Comparison of ENCODE assay signal across 17 cellular contexts in the genomic region with DNA sequence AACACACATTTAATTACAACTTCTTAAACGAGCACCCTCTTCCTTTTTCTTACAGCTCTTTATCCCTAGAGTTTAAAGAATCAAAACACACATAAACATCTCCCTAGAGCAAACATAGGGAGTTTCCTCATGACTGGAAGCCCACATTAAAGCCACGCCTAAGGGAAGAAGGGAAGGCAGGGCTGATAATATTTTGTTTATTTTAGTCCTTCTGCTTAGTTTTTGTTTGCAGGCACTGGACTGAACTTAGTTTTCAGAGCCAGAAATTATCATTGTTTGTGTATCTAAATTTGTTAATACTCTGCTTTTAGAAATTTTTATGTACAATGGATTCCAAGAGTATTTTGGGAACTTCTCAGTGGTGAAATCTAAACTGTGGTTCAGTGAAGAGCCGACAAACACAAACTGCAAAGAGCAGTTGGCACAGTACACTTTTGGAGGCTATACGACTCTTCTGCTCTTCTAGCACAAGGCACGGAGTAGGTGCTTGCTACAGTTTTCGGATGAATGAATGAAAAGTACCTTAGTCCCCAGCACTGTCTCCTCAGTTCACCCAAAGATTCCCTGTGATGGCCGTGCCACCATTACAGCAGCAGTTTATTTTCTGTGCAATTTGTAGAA. TPM values are rescaled to one million over a fixed set of nuclear protein-coding genes. Genes with fewer than 3 reads are reported as not detected.
DNase-seq lines count a peak whose midpoint lies in the region; ATAC-seq and TF ChIP-seq lines count a peak whose summit lies in the region.
"Had no signal": no experiment of that assay in that cellular context is flagged by ENCODE, and none has a peak within 500 bp of the region (broad histone marks: within the 10 kb centered on the region; RNA-seq: fewer than 3 reads in every experiment).

No MANE protein-coding gene starts in this region.

- 100% methylated on average over 1 of the region's 7 CpGs; no CpG with 5 or more reads in 1 of the 2 experiments for WGBS in IMR-90 (ENCODE audit: extremely low coverage in 2 of 2, insufficient read length in 1 of 2), 2 experiments
- WGBS in H9 (ENCODE audit: extremely low coverage, insufficient read length, low lambda C conversion rate) = 100% methylated on average over 1 of the region's 7 CpGs

- no peak for TF ChIP-seq CTCF in 22Rv1 (IDR thresholded peaks at IDR 0.05)
- TF ChIP-seq CTCF in IMR-90 (conservative IDR thresholded peaks at IDR 0.05; ENCODE audit: low read depth, low read length) = no peak
- no peak for TF ChIP-seq CTCF in H9 (conservative IDR thresholded peaks at IDR 0.05)

- H3K4me3 Mint-ChIP-seq in H9 = no peak overlapping the region
- H3K4me3 Mint-ChIP-seq: central memory CD8-positive, alpha-beta T cell; IgD-negative memory B cell; memory B cell had no signal

- DNase-seq in IMR-90 = peak; percentile 62
- peak; percentile 15 for DNase-seq in astrocyte of the hippocampus (ENCODE audit: low read depth, low spot score)
- no peak for DNase-seq in left lobe of liver (ENCODE audit: low spot score)
- no peak for DNase-seq in H9
- DNase-seq in activated naive CD4-positive, alpha-beta T cell (lab: John Stamatoyannopoulos, UW) = no peak
- DNase-seq: DMS153, NCI-H1436 treated with DMSO at 0.1 percent for 48 hours, NCI-H524 treated with DMSO at 0.1 percent for 48 hours, nucleus accumbens, SHP77 had no signal

- dilution Hi-C loops in IMR-90 (cut with HindIII; ENCODE audit: low sequenced_read_pairs, unreplicated experiment) = no loop called here

- peak overlapping the region; percentile 94 for H4K91ac ChIP-seq in IMR-90 (ENCODE audit: insufficient read depth, low read depth, low read length)
- no peak overlapping the region for H4K91ac ChIP-seq in H9 (ENCODE audit: insufficient read length, low read depth, low read length)

- no peak overlapping the region for H2BK12ac ChIP-seq in H9 (ENCODE audit: insufficient read length, low read depth, low read length)

- peak overlapping the region; percentile 61; the same call in 1 of the 2 replicates for H3K4me2 ChIP-seq in IMR-90 (ENCODE audit: low read depth, low read length)
- no peak overlapping the region for H3K4me2 ChIP-seq in H9 (ENCODE audit: insufficient read depth, insufficient read length, low read length)

- H3K9me3 ChIP-seq in IMR-90 (ENCODE audit: control insufficient read depth, insufficient read depth, low read length) (no peaks in the 10 kb centered on the region), H9 (ENCODE audit: control insufficient read depth, low read depth, low read length) (no peaks in the 10 kb centered on the region)
- H3K9me3 ChIP-seq: tibial nerve had no signal

- peak overlapping the region; percentile 48; the same call in 1 of the 2 replicates for H3K18ac ChIP-seq in IMR-90 (ENCODE audit: low read depth, low read length)
- no peak overlapping the region for H3K18ac ChIP-seq in H9 (ENCODE audit: insufficient read length, low read depth, low read length)

- peaks cover 5 to 10% of the 10 kb centered on the region in 2 experiments; a peak in 3 of 4 replicates for H3K4me1 Mint-ChIP-seq in H9
- H3K4me1 Mint-ChIP-seq: memory B cell had no signal

- H3K23ac ChIP-seq in IMR-90 (ENCODE audit: low read depth, low read length) (peak overlapping the region; percentile 84), H9 (ENCODE audit: insufficient read length, low read depth, low read length) (no peak overlapping the region)

- H3K27ac ChIP-seq in 22Rv1 = peak overlapping the region; percentile 48
- peak overlapping the region; percentile 19 for H3K27ac ChIP-seq in IMR-90 (ENCODE audit: insufficient read depth, low read length)
- H3K27ac ChIP-seq in H9 (ENCODE audit: insufficient read length, low read depth, low read length) = no peak overlapping the region
- H3K27ac ChIP-seq: tibial nerve had no signal

- peak overlapping the region; percentile 10 for H2AK9ac ChIP-seq in IMR-90 (replicated peaks; ENCODE audit: low read depth, low read length, poor library complexity)

- no peaks in the 10 kb centered on the region for H3K36me3 Mint-ChIP-seq in H9 (ENCODE audit: insufficient read depth in 1 of 3, low read depth in 3 of 3)
- H3K36me3 Mint-ChIP-seq: memory B cell had no signal

- H2AK5ac ChIP-seq in IMR-90 (ENCODE audit: low read depth, low read length) (peak overlapping the region; percentile 98), H9 (ENCODE audit: insufficient read length, low read length) (no peak overlapping the region)

- no peaks in the 10 kb centered on the region for H3K23me2 ChIP-seq in H9 (ENCODE audit: insufficient read length, low read depth, low read length, poor library complexity, severe bottlenecking)

- ATAC-seq in IMR-90 (ENCODE audit: low read depth) (peak; percentile 70), left lobe of liver (peak; percentile 36), HG02884 (IDR thresholded peaks at IDR 0.05; ENCODE audit: unreplicated experiment) (no peak), GM18502 (IDR thresholded peaks at IDR 0.05; ENCODE audit: poor library complexity, unreplicated experiment) (no peak)

- H2BK15ac ChIP-seq in IMR-90 (ENCODE audit: low read depth, low read length) (peak overlapping the region; percentile 96; the same call in 2 of the 3 replicates), H9 (ENCODE audit: low read depth, low read length) (no peak overlapping the region)

- no peaks in the 10 kb centered on the region for H3K36me3 ChIP-seq in IMR-90 (ENCODE audit: control insufficient read depth, insufficient read depth, low read length)
- H3K36me3 ChIP-seq: tibial nerve had no signal

- H2BK5ac ChIP-seq in IMR-90 (ENCODE audit: low read depth, low read length, poor library complexity, severe bottlenecking) = peak overlapping the region; percentile 82
- H2BK5ac ChIP-seq in H9 (ENCODE audit: insufficient read length, low read length) = no peak overlapping the region

- no peak for TF ChIP-seq POLR2A in IMR-90 (IDR thresholded peaks at IDR 0.05; ENCODE audit: low read depth, low read length)

- POLR2A ChIA-PET in IMR-90 (lab: Charles Lee; ENCODE audit: unreplicated experiment) = no interaction called here

- CTCF ChIA-PET in IMR-90 (lab: Yijun Ruan, JAX) = no interaction called here

- H3K9me1 ChIP-seq in IMR-90 (ENCODE audit: insufficient read depth, low read length) = peaks cover 11% of the 10 kb centered on the region

- peak overlapping the region; percentile 96 for H3K14ac ChIP-seq in IMR-90 (replicated peaks; ENCODE audit: low read depth, low read length)
- no peak overlapping the region for H3K14ac ChIP-seq in H9 (ENCODE audit: insufficient read depth, low read length)

- peaks cover 11% of the 10 kb centered on the region for H3K4me1 ChIP-seq in IMR-90 (ENCODE audit: control insufficient read depth, insufficient read depth, low read length)
- H3K4me1 ChIP-seq in H9 (ENCODE audit: insufficient read depth, low read length) = no peaks in the 10 kb centered on the region

- H3K9ac ChIP-seq in IMR-90 (ENCODE audit: low read depth, low read length) = peak overlapping the region; percentile 3; the same call in 1 of the 2 replicates
- no peak overlapping the region for H3K9ac ChIP-seq in H9 (ENCODE audit: extremely low read depth, insufficient read length, low read length)

- H2AFZ ChIP-seq in IMR-90 (replicated peaks; ENCODE audit: low read length, poor library complexity) (peak overlapping the region; percentile 29), H9 (ENCODE audit: low read length) (no peak overlapping the region)

- no TSS peak for BruUV-seq in IMR-90 (replicated peaks; lab: Mats Ljungman, UMichigan)

- H3K9me3 Mint-ChIP-seq in H9 = no peaks in the 10 kb centered on the region
- H3K9me3 Mint-ChIP-seq: central memory CD8-positive, alpha-beta T cell; IgD-negative memory B cell; memory B cell had no signal

- H3K79me2 ChIP-seq in H9 (ENCODE audit: insufficient read depth, low read length) = no peaks in the 10 kb centered on the region

- H4K20me1 ChIP-seq in IMR-90 (ENCODE audit: insufficient read depth, low read length) (no peaks in the 10 kb centered on the region), H9 (ENCODE audit: control insufficient read depth, insufficient read depth, insufficient read length) (no peaks in the 10 kb centered on the region)

- intact Hi-C loops in IMR-90 (cut with micrococcal nuclease) = loop anchor here (5.0 kb wide), 2 partner anchors 50 to 205 kb away; no protein-coding TSS in a partner anchor

- peak overlapping the region; percentile 99 for H2BK20ac ChIP-seq in IMR-90 (ENCODE audit: low read depth, low read length)
- no peak overlapping the region for H2BK20ac ChIP-seq in H9 (ENCODE audit: low read depth, low read length, poor library complexity, severe bottlenecking)

- H4K8ac ChIP-seq in IMR-90 (ENCODE audit: low read depth in 2 of 2, low read length in 2 of 2) (peak overlapping the region; percentile 67 to 87), H9 (replicated peaks; ENCODE audit: insufficient read length, low read depth, low read length) (no peak overlapping the region)

- H2BK120ac ChIP-seq in IMR-90 (ENCODE audit: low read depth, low read length) (peak overlapping the region; percentile 95), H9 (ENCODE audit: low read depth, low read length, poor library complexity, severe bottlenecking) (no peak overlapping the region)

- no peaks in the 10 kb centered on the region for H3K27me3 Mint-ChIP-seq in H9 (ENCODE audit: low read depth)
- H3K27me3 Mint-ChIP-seq: central memory CD8-positive, alpha-beta T cell; IgD-negative memory B cell; memory B cell had no signal

- in situ Hi-C loops in IMR-90 (cut with MboI; ENCODE audit: low sequenced_read_pairs) = no loop called here

- H3K27me3 ChIP-seq in IMR-90 (ENCODE audit: control insufficient read depth, insufficient read depth, low read length) (no peaks in the 10 kb centered on the region), H9 (ENCODE audit: insufficient read depth, low read length) (no peaks in the 10 kb centered on the region)
- H3K27me3 ChIP-seq: tibial nerve had no signal

- no peak overlapping the region for H3K27ac Mint-ChIP-seq in H9
- H3K27ac Mint-ChIP-seq: memory B cell had no signal

- H3K79me1 ChIP-seq in IMR-90 (ENCODE audit: low read depth in 1 of 2, low read length in 2 of 2) (peaks cover 9 to 24% of the 10 kb centered on the region in 2 experiments; a peak in 3 of 4 replicates), H9 (ENCODE audit: insufficient read depth, low read depth, low read length, poor library complexity, severe bottlenecking) (no peaks in the 10 kb centered on the region)

- H3K4me3 ChIP-seq in IMR-90 (ENCODE audit: insufficient read depth, low read depth, low read length) = no peak overlapping the region
- H3K4me3 ChIP-seq: tibial nerve had no signal

- H3T11ph ChIP-seq in H9 (ENCODE audit: low read length) = no peak overlapping the region

- H3K56ac ChIP-seq in IMR-90 (ENCODE audit: extremely low read depth, insufficient read depth, low read length) = peak overlapping the region; percentile 87; the same call in 1 of the 2 replicates
- no peak overlapping the region for H3K56ac ChIP-seq in H9 (ENCODE audit: insufficient read length, low read depth, low read length)

- peak overlapping the region; percentile 99 for H3K4ac ChIP-seq in IMR-90 (ENCODE audit: low read depth, low read length)
- no peak overlapping the region for H3K4ac ChIP-seq in H9 (ENCODE audit: low read depth, low read length)

- TF ChIP-seq RAD21 in IMR-90 (IDR thresholded peaks at IDR 0.05; ENCODE audit: low read length) = no peak

- H4K5ac ChIP-seq in IMR-90 (ENCODE audit: low read depth, low read length) (peak overlapping the region; percentile 26; the same call in 1 of the 2 replicates), H9 (ENCODE audit: insufficient read length, low read depth, low read length) (no peak overlapping the region)

RNA-seq across cellular contexts. Expression of a gene that starts 17.6 kb away (rescaled TPM):
- total RNA-seq in IMR-90 (2012; rRNA removed) (31.7 and 32.6 TPM in 2 replicates), left lobe of liver (1.5 TPM), H9 (2021) (8.4 and 8.6 TPM in 2 replicates)
- polyA plus RNA-seq in IMR-90 (2012; rRNA removed) = 17.1 and 20.1 TPM in 2 replicates
- polyA plus RNA-seq in IMR-90 (2012; cell fraction: cytosol; rRNA removed) = 4.4 and 5.0 TPM in 2 replicates
- polyA plus RNA-seq in IMR-90 (2012; cell fraction: nucleus; rRNA removed; ENCODE audit: low replicate concordance) = 5.1 and 26.1 TPM in 2 replicates

RNA-seq across cellular contexts. Expression of a gene that starts 18.0 kb away (rescaled TPM):
- total RNA-seq in IMR-90 (2012; rRNA removed) = 0.28 and 0.36 TPM in 2 replicates
- polyA plus RNA-seq in IMR-90 (2012; rRNA removed) = 2.0 and 2.6 TPM in 2 replicates
- 1.4 and 2.1 TPM in 2 replicates for polyA plus RNA-seq in IMR-90 (2012; cell fraction: cytosol; rRNA removed)
- polyA plus RNA-seq in IMR-90 (2012; cell fraction: nucleus; rRNA removed; ENCODE audit: low replicate concordance) = 5.1 and 8.9 TPM in 2 replicates
- total RNA-seq in left lobe of liver = 1.2 TPM
- total RNA-seq in H9 (2021) = 3.3 and 3.8 TPM in 2 replicates

Comparison
In these comparisons a context has a peak if more than half of its experiments do, and no peak if none do; other contexts are left out.
1. ATAC-seq: peak in IMR-90 (single experiment) and left lobe of liver (single experiment); none in HG02884 (single experiment) and GM18502 (single experiment).
2. DNase-seq: peak in IMR-90 (single experiment) and astrocyte of the hippocampus (single experiment); none in left lobe of liver (single experiment), H9 (single experiment) and activated naive CD4-positive, alpha-beta T cell (0 of 4).